In the genomic region with DNA sequence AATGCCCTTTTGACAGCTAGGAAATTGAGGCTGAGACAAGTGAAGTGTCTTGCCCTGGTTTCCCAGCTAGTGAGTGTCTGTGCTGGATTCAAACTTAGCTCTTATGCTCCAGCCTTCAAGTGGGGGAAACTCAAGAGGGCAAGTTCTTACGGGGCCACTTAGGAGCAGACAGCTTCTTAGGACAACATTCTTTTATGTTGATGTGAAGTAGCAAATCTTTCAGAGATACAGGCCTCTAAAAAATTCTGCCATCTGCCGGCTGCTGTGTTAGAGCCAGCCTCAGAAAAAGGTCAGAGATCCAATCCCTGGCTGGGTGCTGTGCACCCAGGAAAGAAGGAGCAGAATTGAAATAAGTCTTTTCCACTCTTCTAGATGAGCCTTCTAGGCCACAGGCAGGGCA, we compare ENCODE assay signal across 13 cellular contexts. TPM values are rescaled to one million over a fixed set of nuclear protein-coding genes. Genes with fewer than 3 reads are reported as not detected.
DNase-seq lines count a peak whose midpoint lies in the region; TF ChIP-seq lines count a peak whose summit lies in the region.
"Had no signal": no experiment of that assay in that cellular context is flagged by ENCODE, and none has a peak within 500 bp of the region (broad histone marks: within the 10 kb centered on the region; RNA-seq: fewer than 3 reads in every experiment).

No MANE protein-coding gene starts in this region.

- no peaks in the 10 kb centered on the region for H3K4me1 ChIP-seq in mesenchymal stem cell (ENCODE audit: control insufficient read depth, insufficient read depth, low read depth, low read length)
- peaks cover 0 to 97% (median 72%) of the 10 kb centered on the region in 4 donors for H3K4me1 ChIP-seq in tibial nerve
- H3K4me1 ChIP-seq: pancreas had no signal

- no peak overlapping the region for H2AFZ ChIP-seq in mesenchymal stem cell (ENCODE audit: low read depth, low read length)

- H3K4me3 ChIP-seq in LNCaP clone FGC (ENCODE audit: low read depth, low read length) = no peak overlapping the region
- no peak overlapping the region for H3K4me3 ChIP-seq in mesenchymal stem cell (ENCODE audit: insufficient read depth in 1 of 2, low read depth in 1 of 2, low read length in 2 of 2)
- H3K4me3 ChIP-seq in tibial nerve = no peak overlapping the region
- H3K4me3 ChIP-seq: pancreas, SK-N-MC had no signal

- H3K4me3 Mint-ChIP-seq in chondrocyte (ENCODE audit: unreplicated experiment) = no peak overlapping the region
- H3K4me3 Mint-ChIP-seq: activated naive CD4-positive, alpha-beta T cell treated with anti-CD3 and anti-CD28 coated beads for 36 hours; CD4-positive, CD25-positive, alpha-beta regulatory T cell had no signal

- no peak overlapping the region for H2BK120ac ChIP-seq in mesenchymal stem cell (ENCODE audit: low read depth, low read length)

- H3K27me3 ChIP-seq in mesenchymal stem cell (ENCODE audit: control insufficient read depth in 1 of 2, insufficient read depth in 1 of 2, low read length in 2 of 2) (no peaks in the 10 kb centered on the region), tibial nerve (no peaks in the 10 kb centered on the region)
- H3K27me3 ChIP-seq: pancreas had no signal

- H3K23ac ChIP-seq in mesenchymal stem cell (ENCODE audit: low read length in 2 of 2) = no peak overlapping the region

- H3K4ac ChIP-seq in mesenchymal stem cell (ENCODE audit: low read depth in 1 of 2, low read length in 2 of 2) = no peak overlapping the region

- H3K9me3 Mint-ChIP-seq in chondrocyte (ENCODE audit: low read depth) = no peaks in the 10 kb centered on the region
- H3K9me3 Mint-ChIP-seq: activated naive CD4-positive, alpha-beta T cell treated with anti-CD3 and anti-CD28 coated beads for 36 hours; CD4-positive, CD25-positive, alpha-beta regulatory T cell had no signal

- H3K36me3 ChIP-seq in mesenchymal stem cell (ENCODE audit: control insufficient read depth in 1 of 2, insufficient read depth in 2 of 2, low read depth in 1 of 2, low read length in 2 of 2) (peaks cover 0 to 79% of the 10 kb centered on the region in 2 experiments), tibial nerve (peaks cover 0 to 12% (median 0%) of the 10 kb centered on the region in 3 donors)
- H3K36me3 ChIP-seq: pancreas had no signal

- no peak overlapping the region for H3K27ac Mint-ChIP-seq in chondrocyte (ENCODE audit: unreplicated experiment)
- H3K27ac Mint-ChIP-seq: activated naive CD4-positive, alpha-beta T cell treated with anti-CD3 and anti-CD28 coated beads for 36 hours had no signal

- H2BK5ac ChIP-seq in mesenchymal stem cell (ENCODE audit: low read depth, low read length, poor library complexity, severe bottlenecking) = no peak overlapping the region

- H3K18ac ChIP-seq in mesenchymal stem cell (ENCODE audit: low read depth in 1 of 2, low read length in 2 of 2) = no peak overlapping the region

- no peak overlapping the region for H2AK5ac ChIP-seq in mesenchymal stem cell (ENCODE audit: low read length, severe bottlenecking)

- no peak overlapping the region for H3K14ac ChIP-seq in mesenchymal stem cell (ENCODE audit: low read length in 2 of 2)

- DNase-seq in LNCaP clone FGC (ENCODE audit: low read depth) (no peak), chondrocyte (ENCODE audit: low spot score) (no peak), mesenchymal stem cell (peak; percentile 58), tibial nerve (ENCODE audit: low spot score in 2 of 2) (no peak), iPS-NIHi11 (ENCODE audit: low spot score) (no peak), AG08395 (ENCODE audit: low spot score) (no peak), activated gamma-delta T cell treated with Interleukin-2 at 50 U/mL for 16 hours (no peak)
- DNase-seq: activated naive CD4-positive, alpha-beta T cell treated with anti-CD3 and anti-CD28 coated beads for 36 hours; CD4-positive, CD25-positive, alpha-beta regulatory T cell; DND-41; erythroblast; pancreas had no signal

- no peak overlapping the region for H2BK15ac ChIP-seq in mesenchymal stem cell (ENCODE audit: low read depth, poor library complexity, severe bottlenecking)

- H4K8ac ChIP-seq in mesenchymal stem cell (ENCODE audit: low read length) = no peak overlapping the region

- no peak for TF ChIP-seq POLR2A in tibial nerve (IDR thresholded peaks at IDR 0.05)

- H3K9ac ChIP-seq in mesenchymal stem cell (ENCODE audit: low read length) = peak overlapping the region; percentile 38

- no peak for TF ChIP-seq EP300 in tibial nerve (IDR thresholded peaks at IDR 0.05)

- TF ChIP-seq CTCF in LNCaP clone FGC (IDR thresholded peaks at IDR 0.05; ENCODE audit: control insufficient read depth, extremely low read depth, insufficient read depth) = 0 out of 2 replicates have a peak, but pooled peaks have one; percentile 17
- peak; percentile 38 for TF ChIP-seq CTCF in chondrocyte (IDR thresholded peaks at IDR 0.05)
- peak in 4 of 5 experiments; percentile 3 to 33 (median 22) for TF ChIP-seq CTCF in tibial nerve (IDR thresholded peaks at IDR 0.05)

- H3K9me3 ChIP-seq in mesenchymal stem cell (ENCODE audit: control insufficient read depth, low read length) (no peaks in the 10 kb centered on the region), tibial nerve (no peaks in the 10 kb centered on the region)
- H3K9me3 ChIP-seq: pancreas had no signal

- no peaks in the 10 kb centered on the region for H3K27me3 Mint-ChIP-seq in chondrocyte (ENCODE audit: low read depth)
- H3K27me3 Mint-ChIP-seq: CD4-positive, CD25-positive, alpha-beta regulatory T cell had no signal

- H3K36me3 Mint-ChIP-seq in chondrocyte (ENCODE audit: low read depth) = peaks cover 6% of the 10 kb centered on the region
- H3K36me3 Mint-ChIP-seq: CD4-positive, CD25-positive, alpha-beta regulatory T cell had no signal

- H3K4me2 ChIP-seq in mesenchymal stem cell (ENCODE audit: low read length, poor library complexity, severe bottlenecking) = no peak overlapping the region

- H3K4me1 Mint-ChIP-seq in chondrocyte (ENCODE audit: low read depth) = peaks cover 33% of the 10 kb centered on the region

- whole genome bisulfite sequencing in mesenchymal stem cell = 36% methylated on average over 2 of the region's 2 CpGs
- WGBS in tibial nerve, 2 donors = 18 to 30% methylated on average over 2 of the region's 2 CpGs

- H4K91ac ChIP-seq in mesenchymal stem cell (ENCODE audit: low read length) = no peak overlapping the region

- no peak overlapping the region for H2BK12ac ChIP-seq in mesenchymal stem cell (ENCODE audit: low read length in 2 of 2)

- H3K79me1 ChIP-seq in mesenchymal stem cell (replicated peaks; ENCODE audit: low read length, poor library complexity, severe bottlenecking) = no peaks in the 10 kb centered on the region

- H3K27ac ChIP-seq in mesenchymal stem cell (ENCODE audit: low read length, poor library complexity, severe bottlenecking) (no peak overlapping the region), tibial nerve (peak overlapping the region in 2 of 4 donors; percentile 72 to 80)
- H3K27ac ChIP-seq: pancreas, SK-N-MC had no signal

RNA-seq across cellular contexts. Expression of gene TIMP3, which starts 26.6 kb away (rescaled TPM):
- total RNA-seq in chondrocyte (51.1 to 126 TPM (median 126 TPM) in 3 replicates), tibial nerve (1,000 to 10,000 TPM in 1 of 4 donors, 100 to 1,000 TPM in 3; 300 to 1,106 (median 939) TPM)
- polyA plus RNA-seq in mesenchymal stem cell (2013, experiment 1 of 2) = 319 TPM
- 317 TPM for polyA plus RNA-seq in mesenchymal stem cell (2013, experiment 2 of 2)
- total RNA-seq: activated naive CD4-positive, alpha-beta T cell treated with anti-CD3 and anti-CD28 coated beads for 36 hours had no signal
- polyA plus RNA-seq: CD4-positive, CD25-positive, alpha-beta regulatory T cell had no signal
